ENCODE assay signal across 8 cellular contexts in genomic region chr5:157328277-157328912, GRCh38.
A peak's percentile ranks its signal among the peaks of the same experiment; 100 is the strongest.
DNase-seq lines count a peak whose midpoint lies in the region; ATAC-seq and TF ChIP-seq lines count a peak whose summit lies in the region.

No MANE protein-coding gene starts in this region.

- intact Hi-C loops in Right ventricle myocardium superior (cut with DNase I) (loop anchor here (5.0 kb wide), 2 partner anchors 149 to 414 kb away; partner anchors contain the start of gene LSM11), posterior vena cava (cut with DNase I) (loop anchor here in 1 of 2 donors (2.0 kb wide), 1 partner anchor 58 kb away; no protein-coding TSS in a partner anchor)

- peak overlapping the region; percentile 26 for H3K4me3 Mint-ChIP-seq in activated naive CD8-positive, alpha-beta T cell treated with anti-CD3 and anti-CD28 coated beads for 36 hours

- H3K9me3 Mint-ChIP-seq in activated naive CD8-positive, alpha-beta T cell treated with anti-CD3 and anti-CD28 coated beads for 36 hours: no peaks in the 10 kb centered on the region

- no peak overlapping the region for H3K4me3 ChIP-seq in GM06990 (replicated peaks; ENCODE audit: low read depth, low read length)

- peak; percentile 89 for TF ChIP-seq CTCF in GM06990 (IDR thresholded peaks at IDR 0.05; ENCODE audit: insufficient read depth, low read length, poor library complexity, severe bottlenecking)

- peak; percentile 97 for ATAC-seq in Right ventricle myocardium superior (ENCODE audit: poor library complexity)

- peak overlapping the region; percentile 75 for H3K27ac Mint-ChIP-seq in activated naive CD8-positive, alpha-beta T cell treated with anti-CD3 and anti-CD28 coated beads for 36 hours

- H3K27me3 ChIP-seq in GM06990 (replicated peaks; ENCODE audit: control insufficient read depth, insufficient read depth, low read length): no peaks in the 10 kb centered on the region

- peaks cover 51% of the 10 kb centered on the region for H3K4me1 Mint-ChIP-seq in activated naive CD8-positive, alpha-beta T cell treated with anti-CD3 and anti-CD28 coated beads for 36 hours

- peaks cover 34% of the 10 kb centered on the region for H3K36me3 ChIP-seq in GM06990 (ENCODE audit: control insufficient read depth, insufficient read depth, low read length)

- DNase-seq in GM06990 (ENCODE audit: extremely low read depth, insufficient read length) (no peak), H4 (ENCODE audit: low spot score) (peak; percentile 84), LHCN-M2 (ENCODE audit: low read depth) (peak; percentile 79), SIG-M5 (lab: John Stamatoyannopoulos, UW) (peak; percentile 62), Right ventricle myocardium superior (peak; percentile 68), posterior vena cava (ENCODE audit: low spot score) (peak; percentile 84), cortex of kidney (lab: John Stamatoyannopoulos, UW) (no peak)
- DNase-seq in activated naive CD8-positive, alpha-beta T cell treated with anti-CD3 and anti-CD28 coated beads for 36 hours: peak; percentile 58

- H3K27me3 Mint-ChIP-seq in activated naive CD8-positive, alpha-beta T cell treated with anti-CD3 and anti-CD28 coated beads for 36 hours: no peaks in the 10 kb centered on the region

- H3K36me3 Mint-ChIP-seq in activated naive CD8-positive, alpha-beta T cell treated with anti-CD3 and anti-CD28 coated beads for 36 hours: peaks cover 47% of the 10 kb centered on the region

Comparison
In these comparisons a context has a peak if more than half of its experiments do, and no peak if none do; other contexts are left out.
1. DNase-seq: peak in H4 (single experiment), LHCN-M2 (single experiment), SIG-M5 (single experiment), activated naive CD8-positive, alpha-beta T cell treated with anti-CD3 and anti-CD28 coated beads for 36 hours (single experiment), Right ventricle myocardium superior (single experiment) and posterior vena cava (single experiment); none in GM06990 (single experiment) and cortex of kidney (single experiment).